22 cellular contexts compared by ENCODE assay signal in genomic region chr12:8589679-8590078, GRCh38. TPM values are rescaled to one million over a fixed set of nuclear protein-coding genes. Genes with fewer than 3 reads are reported as not detected.
DNase-seq lines count a peak whose midpoint lies in the region; ATAC-seq and TF ChIP-seq lines count a peak whose summit lies in the region.
"Had no signal": no experiment of that assay in that cellular context is flagged by ENCODE, and none has a peak within 500 bp of the region (broad histone marks: within the 10 kb centered on the region; RNA-seq: fewer than 3 reads in every experiment).

No MANE protein-coding gene starts in this region.

- no peak overlapping the region for H3K9ac ChIP-seq in Karpas-422 (ENCODE audit: low read length)
- no peak overlapping the region for H3K9ac ChIP-seq in endodermal cell (ENCODE audit: extremely low read depth, low read length, poor library complexity, severe bottlenecking)
- H3K9ac ChIP-seq: BLaER1 had no signal

- no peak overlapping the region for H3K4me3 Mint-ChIP-seq in GM23338
- H3K4me3 Mint-ChIP-seq in endodermal cell = no peak overlapping the region
- H3K4me3 Mint-ChIP-seq: CD14-positive monocyte; CD4-positive, alpha-beta memory T cell; CD8-positive, alpha-beta memory T cell had no signal

- H3K4me1 Mint-ChIP-seq in GM23338 (peaks cover 7% of the 10 kb centered on the region; the same call in 2 of the 3 replicates), endodermal cell (peaks cover 42% of the 10 kb centered on the region)

- ATAC-seq in GM23338 (no peak), GM18873 (IDR thresholded peaks at IDR 0.05; ENCODE audit: low FRiP score, unreplicated experiment) (no peak), HG03025 (IDR thresholded peaks at IDR 0.05; ENCODE audit: low FRiP score, unreplicated experiment) (no peak)

- 69 to 86% methylated on average over 7 of the region's 7 CpGs for WGBS in endodermal cell (ENCODE audit: insufficient coverage in 1 of 2, insufficient read length in 1 of 2), 2 experiments

- H3K27me3 Mint-ChIP-seq in GM23338 (ENCODE audit: insufficient read depth, low read depth, poor library complexity) (no peaks in the 10 kb centered on the region), endodermal cell (ENCODE audit: insufficient read depth) (no peaks in the 10 kb centered on the region)

- no peak for DNase-seq in GM23338 (ENCODE audit: low spot score)
- peak; percentile 35 for DNase-seq in Karpas-422
- DNase-seq in endodermal cell = peak; percentile 53
- no peak for DNase-seq in SW480 (ENCODE audit: low spot score)
- DNase-seq: 8988T; ACHN; BE2C; C1 segment of cervical spinal cord; CD4-positive, alpha-beta memory T cell; CD4-positive, CD25-positive, alpha-beta regulatory T cell; CD8-positive, alpha-beta memory T cell; COR-L47; DMS 273 treated with DMSO at 0.1 percent for 48 hours; DMS153; DMS79 treated with DMSO at 0.1 percent for 48 hours; GF-D8 had no signal

- H3K9me2 ChIP-seq in GM23338 (ENCODE audit: insufficient read depth) (no peaks in the 10 kb centered on the region; the same call in 1 of the 2 replicates), Karpas-422 (replicated peaks; ENCODE audit: insufficient read depth, low read length) (no peaks in the 10 kb centered on the region)

- H3K27me3 ChIP-seq in GM23338 (ENCODE audit: insufficient read depth) (no peaks in the 10 kb centered on the region), Karpas-422 (ENCODE audit: low read length) (no peaks in the 10 kb centered on the region), endodermal cell (ENCODE audit: control insufficient read depth, insufficient read depth, low read length, poor library complexity, severe bottlenecking) (no peaks in the 10 kb centered on the region)
- H3K27me3 ChIP-seq: BE2C, BLaER1 had no signal

- H3K4me3 ChIP-seq in GM23338 (no peak overlapping the region), Karpas-422 (ENCODE audit: low read length) (no peak overlapping the region), endodermal cell (ENCODE audit: low read length) (no peak overlapping the region)
- H3K4me3 ChIP-seq: BLaER1 had no signal

- H4K20me1 ChIP-seq in GM23338 (replicated peaks; ENCODE audit: insufficient read depth) = no peaks in the 10 kb centered on the region
- H4K20me1 ChIP-seq in Karpas-422 (ENCODE audit: insufficient read depth, low read depth, low read length) = no peaks in the 10 kb centered on the region
- H4K20me1 ChIP-seq: BLaER1 had no signal

- H2AFZ ChIP-seq in GM23338 (peak overlapping the region; percentile 59), Karpas-422 (ENCODE audit: low read length) (no peak overlapping the region)

- H3K27ac ChIP-seq in GM23338 (ENCODE audit: low read depth) (no peak overlapping the region), Karpas-422 (ENCODE audit: low read length) (no peak overlapping the region), endodermal cell (ENCODE audit: low read depth, low read length) (no peak overlapping the region)
- H3K27ac ChIP-seq: BLaER1 had no signal

- H3K9me3 ChIP-seq in Karpas-422 (ENCODE audit: low read length) = no peaks in the 10 kb centered on the region
- no peaks in the 10 kb centered on the region for H3K9me3 ChIP-seq in endodermal cell (ENCODE audit: control insufficient read depth, low read length)
- H3K9me3 ChIP-seq: BE2C, BLaER1 had no signal

- H3K36me3 Mint-ChIP-seq in GM23338 (ENCODE audit: low read depth) (no peaks in the 10 kb centered on the region), endodermal cell (ENCODE audit: low read depth) (no peaks in the 10 kb centered on the region)
- H3K36me3 Mint-ChIP-seq: CD14-positive monocyte; CD4-positive, alpha-beta memory T cell; CD4-positive, CD25-positive, alpha-beta regulatory T cell; CD8-positive, alpha-beta memory T cell had no signal

- H3K9me3 Mint-ChIP-seq in GM23338 = no peaks in the 10 kb centered on the region
- peaks cover 2% of the 10 kb centered on the region for H3K9me3 Mint-ChIP-seq in endodermal cell
- H3K9me3 Mint-ChIP-seq: CD4-positive, alpha-beta memory T cell had no signal

- H3K4me1 ChIP-seq in GM23338 (ENCODE audit: insufficient read depth) (peaks cover 4% of the 10 kb centered on the region; the same call in 1 of the 2 replicates), Karpas-422 (ENCODE audit: low read length) (peaks cover 16% of the 10 kb centered on the region), endodermal cell (ENCODE audit: control insufficient read depth, insufficient read depth, low read length) (peaks cover 4% of the 10 kb centered on the region)
- H3K4me1 ChIP-seq: BE2C had no signal

- no peaks in the 10 kb centered on the region for H3K79me2 ChIP-seq in GM23338 (replicated peaks; ENCODE audit: insufficient read depth)
- no peaks in the 10 kb centered on the region for H3K79me2 ChIP-seq in Karpas-422 (ENCODE audit: low read length)

- H3F3A ChIP-seq in GM23338 (replicated peaks; ENCODE audit: low read depth) = no peaks in the 10 kb centered on the region

- no peak overlapping the region for H3K27ac Mint-ChIP-seq in GM23338
- H3K27ac Mint-ChIP-seq in endodermal cell = peak overlapping the region; percentile 38
- H3K27ac Mint-ChIP-seq: CD14-positive monocyte; CD4-positive, alpha-beta memory T cell; CD4-positive, CD25-positive, alpha-beta regulatory T cell had no signal

- TF ChIP-seq CTCF in GM23338 (conservative IDR thresholded peaks at IDR 0.05; ENCODE audit: low read depth in 2 of 2) = no peak
- no peak for TF ChIP-seq CTCF in endodermal cell (conservative IDR thresholded peaks at IDR 0.05)

- H3K36me3 ChIP-seq in GM23338 (ENCODE audit: insufficient read depth) = no peaks in the 10 kb centered on the region
- H3K36me3 ChIP-seq in Karpas-422 (ENCODE audit: insufficient read depth, low read length) = no peaks in the 10 kb centered on the region
- H3K36me3 ChIP-seq in endodermal cell (ENCODE audit: control insufficient read depth, insufficient read depth, low read length) = no peaks in the 10 kb centered on the region
- H3K36me3 ChIP-seq: BE2C, BLaER1 had no signal

- H3K4me2 ChIP-seq in GM23338 (no peak overlapping the region), Karpas-422 (ENCODE audit: low read depth, low read length, poor library complexity, severe bottlenecking) (no peak overlapping the region)
- H3K4me2 ChIP-seq: BLaER1 had no signal

TF ChIP-seq in GM23338, 12 proteins besides CTCF, POLR2A, EP300 and RAD21 (continues in another document):
- no peak for TF ChIP-seq ETS1 (IDR thresholded peaks at IDR 0.05)
- TF ChIP-seq POLR2AphosphoS5 (IDR thresholded peaks at IDR 0.05; ENCODE audit: low read depth) = no peak
- no peak for TF ChIP-seq JUNB (IDR thresholded peaks at IDR 0.05; ENCODE audit: unreplicated experiment)
- TF ChIP-seq NANOG (IDR thresholded peaks at IDR 0.05; ENCODE audit: borderline replicate concordance) = no peak
- no peak for TF ChIP-seq STAT1 (IDR thresholded peaks at IDR 0.05; ENCODE audit: unreplicated experiment)
- no peak for TF ChIP-seq REST (IDR thresholded peaks at IDR 0.05; ENCODE audit: unreplicated experiment)
- TF ChIP-seq EZH2phosphoT487 (IDR thresholded peaks at IDR 0.05; ENCODE audit: unreplicated experiment) = no peak
- TF ChIP-seq CREB1 (CRISPR knock-in tag; IDR thresholded peaks at IDR 0.05; ENCODE audit: low read depth) = no peak
- no peak for TF ChIP-seq ZNF331 (CRISPR knock-in tag; IDR thresholded peaks at IDR 0.05; ENCODE audit: low read depth)
- TF ChIP-seq EZH2 (IDR thresholded peaks at IDR 0.05; ENCODE audit: low read depth, unreplicated experiment) = no peak

RNA-seq across cellular contexts. Expression of gene AICDA, which starts 23.0 kb away (rescaled TPM):
- total RNA-seq in GM23338 (2014; rRNA removed; shearing (Covaris generic)) = not detected in 2 replicates
- polyA plus RNA-seq in GM23338 (2016; fragmentation: Nextera tagmentation; extraction: Ambion mirVana) = 0.31 TPM in 1 of 2 replicates, not detected in the other
- total RNA-seq in Karpas-422 (2014; rRNA removed; shearing (Covaris generic); ENCODE audit: low replicate concordance) = 2.6 and 6.3 TPM in 2 replicates
- total RNA-seq in endodermal cell = not detected
- not detected for polyA plus RNA-seq in endodermal cell (2013, experiment 1 of 2)
- polyA plus RNA-seq in endodermal cell (2013, experiment 2 of 2) = not detected
- total RNA-seq: A673; CD4-positive, alpha-beta memory T cell; CD4-positive, CD25-positive, alpha-beta regulatory T cell had no signal
- polyA plus RNA-seq: AG04450; CD4-positive, alpha-beta memory T cell; CD4-positive, CD25-positive, alpha-beta regulatory T cell; CD8-positive, alpha-beta memory T cell had no signal

RNA-seq across cellular contexts. Expression of gene CLEC4E, which starts 49.0 kb away (rescaled TPM):
- total RNA-seq in GM23338 (2014; rRNA removed; shearing (Covaris generic)) = not detected in 2 replicates
- polyA plus RNA-seq in GM23338 (2016; fragmentation: Nextera tagmentation; extraction: Ambion mirVana) = not detected in 2 replicates
- total RNA-seq in Karpas-422 (2014; rRNA removed; shearing (Covaris generic); ENCODE audit: low replicate concordance) = 1.4 TPM in 1 of 2 replicates, not detected in the other
- not detected for total RNA-seq in endodermal cell
- not detected for polyA plus RNA-seq in endodermal cell (2013, experiment 1 of 2)
- polyA plus RNA-seq in endodermal cell (2013, experiment 2 of 2) = not detected
- total RNA-seq: A673; CD4-positive, CD25-positive, alpha-beta regulatory T cell; CD8-positive, alpha-beta memory T cell had no signal
- polyA plus RNA-seq: AG04450; CD4-positive, alpha-beta memory T cell; CD8-positive, alpha-beta memory T cell had no signal

Comparison
In these comparisons a context has a peak if more than half of its experiments do, and no peak if none do; other contexts are left out.
1. DNase-seq: peak in Karpas-422 (single experiment) and endodermal cell (single experiment); none in GM23338 (single experiment) and SW480 (single experiment).